1 cellular context compared by ENCODE assay signal in genomic region chr10:87881373-87882059, GRCh38. TPM values are rescaled to one million over a fixed set of nuclear protein-coding genes. Genes with fewer than 3 reads are reported as not detected.
"Had no signal": no experiment of that assay in that cellular context is flagged by ENCODE, and none has a peak within 500 bp of the region (broad histone marks: within the 10 kb centered on the region; RNA-seq: fewer than 3 reads in every experiment).

No MANE protein-coding gene starts in this region.

RNA-seq across cellular contexts. Expression of gene KLLN, which starts 18.2 kb away (rescaled TPM):
- total RNA-seq: ascending aorta had no signal
